Comparison of ENCODE assay signal across 24 cellular contexts in the genomic region with DNA sequence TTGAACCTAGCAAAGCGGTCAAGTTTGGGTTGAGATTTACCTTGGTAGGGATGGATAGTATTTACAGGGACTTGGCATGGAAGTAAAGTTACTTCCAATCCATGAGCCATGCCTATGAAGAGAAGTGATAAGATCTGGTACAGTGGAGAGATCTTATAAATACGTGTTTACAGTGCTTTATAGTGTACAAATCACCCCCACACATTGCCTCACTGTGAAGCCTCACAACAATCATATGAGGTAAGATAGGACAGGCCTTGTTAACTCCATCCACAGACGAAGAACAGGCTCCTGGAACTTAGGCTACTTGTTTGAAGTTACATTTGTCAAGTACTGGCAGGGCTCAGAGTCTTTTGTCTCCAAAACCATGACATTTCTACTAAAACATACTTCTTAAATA.
"Had no signal": no experiment of that assay in that cellular context is flagged by ENCODE, and none has a peak within 500 bp of the region (broad histone marks: within the 10 kb centered on the region; RNA-seq: fewer than 3 reads in every experiment).

No MANE protein-coding gene starts in this region.

- DNase-seq: colonic mucosa; cortex of kidney; effector CD8-positive, alpha-beta T cell; effector memory CD8-positive, alpha-beta T cell; endodermal cell; erythroblast; esophagus squamous epithelium; foreskin keratinocyte; heart left ventricle; hypothalamus; immature natural killer cell; islet precursor cell; kidney; left cardiac atrium; left lung; left ventricle myocardium superior; lower lobe of right lung; mesenchymal stem cell; mucosa of descending colon; naive B cell; naive thymus-derived CD8-positive, alpha-beta T cell had no signal

- H3K4me3 ChIP-seq: colonic mucosa, esophagus squamous epithelium, gastroesophageal sphincter, heart left ventricle, hepatocyte, left lung, lower lobe of right lung, mucosa of descending colon had no signal

- H3K27ac ChIP-seq: colonic mucosa, epithelial cell of prostate, esophagus squamous epithelium, foreskin keratinocyte, gastroesophageal sphincter, heart left ventricle, hepatocyte, left lung, lower lobe of right lung had no signal
